Comparison of ENCODE assay signal across 1 cellular context in the genomic region with DNA sequence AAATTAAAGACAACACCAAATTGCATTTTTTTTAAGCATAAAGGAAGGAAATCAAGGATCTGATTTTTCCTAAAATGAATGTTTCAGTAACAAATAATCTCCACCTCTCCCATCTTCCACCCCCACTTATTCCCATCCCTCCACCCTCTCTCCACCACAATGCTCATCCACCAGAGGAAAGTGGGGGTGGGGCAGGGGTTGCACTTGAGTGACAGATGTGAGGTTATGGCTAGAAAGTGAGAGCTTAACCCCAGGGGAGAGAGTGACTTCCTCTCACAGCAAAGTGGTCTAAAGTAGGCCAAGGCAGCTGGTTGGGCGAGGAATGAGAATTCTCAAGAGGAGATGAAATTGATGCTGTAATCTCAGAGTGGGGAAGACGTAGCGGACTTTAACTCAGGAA.
A peak's percentile ranks its signal among the peaks of the same experiment; 100 is the strongest.
TF ChIP-seq lines count a peak whose summit lies in the region.

No MANE protein-coding gene starts in this region.

TF ChIP-seq in HepG2, 621 proteins besides CTCF, POLR2A, EP300 and RAD21 (continued from another document):
- no peak for TF ChIP-seq ZUFSP (CRISPR knock-in tag; IDR thresholded peaks at IDR 0.05; ENCODE audit: borderline replicate concordance)
- no peak for TF ChIP-seq ZNF562 (CRISPR knock-in tag; IDR thresholded peaks at IDR 0.05; ENCODE audit: borderline replicate concordance)
- TF ChIP-seq CHD4 (IDR thresholded peaks at IDR 0.05; ENCODE audit: borderline replicate concordance, low read length): peak; percentile 86; the same call in 1 of the 2 replicates
- TF ChIP-seq ZBED4 (CRISPR knock-in tag; IDR thresholded peaks at IDR 0.05; ENCODE audit: borderline replicate concordance): no peak
- 0 out of 2 replicates have a peak, but pooled peaks have one; percentile 6 for TF ChIP-seq ZBTB42 (CRISPR knock-in tag; IDR thresholded peaks at IDR 0.05)
- no peak for TF ChIP-seq TBL1XR1 (IDR thresholded peaks at IDR 0.05; ENCODE audit: borderline replicate concordance, low read length, partially characterized antibody)
- TF ChIP-seq, protein P1, sequence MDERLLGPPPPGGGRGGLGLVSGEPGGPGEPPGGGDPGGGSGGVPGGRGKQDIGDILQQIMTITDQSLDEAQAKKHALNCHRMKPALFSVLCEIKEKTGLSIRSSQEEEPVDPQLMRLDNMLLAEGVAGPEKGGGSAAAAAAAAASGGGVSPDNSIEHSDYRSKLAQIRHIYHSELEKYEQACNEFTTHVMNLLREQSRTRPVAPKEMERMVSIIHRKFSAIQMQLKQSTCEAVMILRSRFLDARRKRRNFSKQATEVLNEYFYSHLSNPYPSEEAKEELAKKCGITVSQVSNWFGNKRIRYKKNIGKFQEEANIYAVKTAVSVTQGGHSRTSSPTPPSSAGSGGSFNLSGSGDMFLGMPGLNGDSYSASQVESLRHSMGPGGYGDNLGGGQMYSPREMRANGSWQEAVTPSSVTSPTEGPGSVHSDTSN (CRISPR knock-in tag; IDR thresholded peaks at IDR 0.05): peak; percentile 63
- TF ChIP-seq SNAI1 (CRISPR knock-in tag; IDR thresholded peaks at IDR 0.05; ENCODE audit: borderline replicate concordance): no peak
- TF ChIP-seq ZBTB7A (CRISPR knock-in tag; IDR thresholded peaks at IDR 0.05): peak; percentile 4; the same call in 1 of the 2 replicates
- 0 out of 2 replicates have a peak, but pooled peaks have one; percentile 14 for TF ChIP-seq EHMT2 (IDR thresholded peaks at IDR 0.05; ENCODE audit: borderline replicate concordance, low read depth, low read length)
- 0 out of 2 replicates have a peak, but pooled peaks have one; percentile 52 for TF ChIP-seq ZNF281 (CRISPR knock-in tag; IDR thresholded peaks at IDR 0.05; ENCODE audit: borderline replicate concordance)
